In genomic region chrX:56727531-56727930, GRCh38 we compare ENCODE assay signal across 17 cellular contexts. TPM values are rescaled to one million over a fixed set of nuclear protein-coding genes. Genes with fewer than 3 reads are reported as not detected.
DNase-seq lines count a peak whose midpoint lies in the region; ATAC-seq, FAIRE-seq and TF ChIP-seq lines count a peak whose summit lies in the region.
"Had no signal": no experiment of that assay in that cellular context is flagged by ENCODE, and none has a peak within 500 bp of the region (broad histone marks: within the 10 kb centered on the region; RNA-seq: fewer than 3 reads in every experiment).

No MANE protein-coding gene starts in this region.

- peak overlapping the region; percentile 25 for H3K4me3 Mint-ChIP-seq in CD4-positive, alpha-beta T cell
- H3K4me3 Mint-ChIP-seq in activated CD4-positive, alpha-beta memory T cell treated with anti-CD3 and anti-CD28 coated beads, Interleukin-2, amount 10 ng/mL, durations not matched to agents 7 days and 5 days, result no peak overlapping the region
- H3K4me3 Mint-ChIP-seq in naive thymus-derived CD4-positive, alpha-beta T cell, result no peak overlapping the region
- H3K4me3 Mint-ChIP-seq: dendritic cell treated with granulocyte-macrophage colony-stimulating factor and Interleukin-4, amounts not matched to agents 40 ng/mL and 50 ng/mL, for 4 days had no signal

- no peaks in the 10 kb centered on the region for H3K27me3 ChIP-seq in CD4-positive, alpha-beta T cell (ENCODE audit: control insufficient read depth, insufficient read depth, low read length)
- no peaks in the 10 kb centered on the region for H3K27me3 ChIP-seq in naive thymus-derived CD4-positive, alpha-beta T cell (ENCODE audit: control insufficient read depth in 2 of 2, insufficient read depth in 2 of 2, low read length in 2 of 2)
- H3K27me3 ChIP-seq: body of pancreas, SJCRH30, stomach had no signal

- DNase-seq in CD4-positive, alpha-beta T cell, result no peak
- DNase-seq in GM12892 (ENCODE audit: insufficient read length) (no peak), lower leg skin (ENCODE audit: low spot score in 2 of 2) (no peak)
- no peak for DNase-seq in activated CD4-positive, alpha-beta memory T cell treated with anti-CD3 and anti-CD28 coated beads, Interleukin-2, amount 10 ng/mL, durations not matched to agents 7 days and 5 days
- no peak for DNase-seq in naive thymus-derived CD4-positive, alpha-beta T cell
- DNase-seq: activated CD8-positive, alpha-beta memory T cell treated with anti-CD3 and anti-CD28 coated beads, Interleukin-2, amount 50 U/mL, for 48 hours; activated naive CD8-positive, alpha-beta T cell treated with anti-CD3 and anti-CD28 coated beads, Interleukin-2, amount 10 ng/mL, durations not matched to agents 7 days and 5 days; body of pancreas; NCI-H1436; stimulated activated CD4-positive, alpha-beta T cell treated with anti-CD3 and anti-CD28 coated beads, Interleukin-2, amount 100 ng/mL, for 48 hours; stomach; trophoblast cell had no signal

- WGBS in lower leg skin, 2 donors, result 67 to 70% methylated on average over 3 of the region's 3 CpGs

- intact Hi-C loops in CD4-positive, alpha-beta T cell (cut with DNase I, micrococcal nuclease), result loop anchor here (5.0 kb wide), 2 partner anchors 160 to 165 kb away; partner anchors contain the start of gene UBQLN2 (in 1 of the 2)
- intact Hi-C loops in naive thymus-derived CD4-positive, alpha-beta T cell (cut with micrococcal nuclease), result loop anchor here (5.0 kb wide), 7 partner anchors 110 to 1835 kb away; partner anchors contain the start of genes KLF8 (in 1 of the 2) and RRAGB (in 1 of the 2)
- intact Hi-C loops in lower leg skin (cut with DNase I; ENCODE audit: low total_unique reads), result no loop called here

- no peak overlapping the region for H3K27ac ChIP-seq in CD4-positive, alpha-beta T cell (ENCODE audit: low read depth, low read length)
- H3K27ac ChIP-seq in naive thymus-derived CD4-positive, alpha-beta T cell (ENCODE audit: low read depth, low read length), result peak overlapping the region; percentile 95
- H3K27ac ChIP-seq: body of pancreas, SJCRH30, stomach had no signal

- TF ChIP-seq POLR2A in GM12892 (IDR thresholded peaks at IDR 0.05; ENCODE audit: low read depth, low read length), result no peak
- TF ChIP-seq POLR2A in lower leg skin (IDR thresholded peaks at IDR 0.05), result no peak

- no peaks in the 10 kb centered on the region for H3K9me3 Mint-ChIP-seq in CD4-positive, alpha-beta T cell
- H3K9me3 Mint-ChIP-seq in activated CD4-positive, alpha-beta memory T cell treated with anti-CD3 and anti-CD28 coated beads, Interleukin-2, amount 10 ng/mL, durations not matched to agents 7 days and 5 days, result no peaks in the 10 kb centered on the region
- peaks cover 0 to 3% (median 0%) of the 10 kb centered on the region in 11 donors for H3K9me3 Mint-ChIP-seq in naive thymus-derived CD4-positive, alpha-beta T cell
- H3K9me3 Mint-ChIP-seq: activated naive CD8-positive, alpha-beta T cell treated with anti-CD3 and anti-CD28 coated beads, Interleukin-2, amount 10 ng/mL, durations not matched to agents 7 days and 5 days; dendritic cell treated with granulocyte-macrophage colony-stimulating factor and Interleukin-4, amounts not matched to agents 40 ng/mL and 50 ng/mL, for 4 days; WTC11 had no signal

- H3K27me3 Mint-ChIP-seq in CD4-positive, alpha-beta T cell, result no peaks in the 10 kb centered on the region
- no peaks in the 10 kb centered on the region for H3K27me3 Mint-ChIP-seq in activated CD4-positive, alpha-beta memory T cell treated with anti-CD3 and anti-CD28 coated beads, Interleukin-2, amount 10 ng/mL, durations not matched to agents 7 days and 5 days
- H3K27me3 Mint-ChIP-seq in naive thymus-derived CD4-positive, alpha-beta T cell, result no peaks in the 10 kb centered on the region
- H3K27me3 Mint-ChIP-seq: activated naive CD8-positive, alpha-beta T cell treated with anti-CD3 and anti-CD28 coated beads, Interleukin-2, amount 10 ng/mL, durations not matched to agents 7 days and 5 days; dendritic cell treated with granulocyte-macrophage colony-stimulating factor and Interleukin-4, amounts not matched to agents 40 ng/mL and 50 ng/mL, for 4 days had no signal

- peak overlapping the region; percentile 92 for H3K27ac Mint-ChIP-seq in CD4-positive, alpha-beta T cell
- H3K27ac Mint-ChIP-seq in activated CD4-positive, alpha-beta memory T cell treated with anti-CD3 and anti-CD28 coated beads, Interleukin-2, amount 10 ng/mL, durations not matched to agents 7 days and 5 days, result peak overlapping the region; percentile 63
- peak overlapping the region in 7 of 9 donors; percentile 37 to 96 (median 94) for H3K27ac Mint-ChIP-seq in naive thymus-derived CD4-positive, alpha-beta T cell
- H3K27ac Mint-ChIP-seq: dendritic cell treated with granulocyte-macrophage colony-stimulating factor and Interleukin-4, amounts not matched to agents 40 ng/mL and 50 ng/mL, for 4 days; WTC11 had no signal

- H3K36me3 Mint-ChIP-seq in CD4-positive, alpha-beta T cell (ENCODE audit: low read depth), result peaks cover 10% of the 10 kb centered on the region
- peaks cover 5% of the 10 kb centered on the region for H3K36me3 Mint-ChIP-seq in activated CD4-positive, alpha-beta memory T cell treated with anti-CD3 and anti-CD28 coated beads, Interleukin-2, amount 10 ng/mL, durations not matched to agents 7 days and 5 days (ENCODE audit: low read depth)
- no peaks in the 10 kb centered on the region for H3K36me3 Mint-ChIP-seq in naive thymus-derived CD4-positive, alpha-beta T cell

- POLR2A ChIA-PET in CD4-positive, alpha-beta T cell (lab: Charles Lee), result interaction anchor here (2.6 kb wide), 1 partner anchor 446 kb away, joined by 7 read pairs; no protein-coding TSS in a partner anchor
- POLR2A ChIA-PET in activated CD4-positive, alpha-beta memory T cell treated with anti-CD3 and anti-CD28 coated beads, Interleukin-2, amount 10 ng/mL, durations not matched to agents 7 days and 5 days (lab: Charles Lee), result interaction anchor here (1.5 to 2.1 kb wide), 2 partner anchors 362 to 445 kb away, joined by 4 to 7 read pairs; no protein-coding TSS in a partner anchor
- POLR2A ChIA-PET in naive thymus-derived CD4-positive, alpha-beta T cell (lab: Charles Lee), result interaction anchor here (0.6 to 1.3 kb wide), 5 partner anchors 163 to 1202 kb away, joined by 3 to 4 read pairs (median 3); no protein-coding TSS in a partner anchor

- FAIRE-seq in GM12892 (lab: Jason Lieb, UNC), result peak; percentile 9

- no peaks in the 10 kb centered on the region for H3K36me3 ChIP-seq in naive thymus-derived CD4-positive, alpha-beta T cell (ENCODE audit: control insufficient read depth in 2 of 3, insufficient read depth in 3 of 3, low read length in 3 of 3)
- H3K36me3 ChIP-seq: SJCRH30, stomach had no signal

- ATAC-seq in CD4-positive, alpha-beta T cell (ENCODE audit: poor library complexity), result no peak
- ATAC-seq in naive thymus-derived CD4-positive, alpha-beta T cell, result no peak
- ATAC-seq in GM19023 (IDR thresholded peaks at IDR 0.05; ENCODE audit: unreplicated experiment) (no peak), GM19455 (IDR thresholded peaks at IDR 0.05; ENCODE audit: unreplicated experiment) (no peak)
- ATAC-seq: body of pancreas, WTC11 had no signal

- no peaks in the 10 kb centered on the region for H3K9me3 ChIP-seq in CD4-positive, alpha-beta T cell (ENCODE audit: control insufficient read depth, low read length)
- H3K9me3 ChIP-seq in naive thymus-derived CD4-positive, alpha-beta T cell (ENCODE audit: control insufficient read depth in 2 of 3, low read length in 3 of 3), result no peaks in the 10 kb centered on the region
- H3K9me3 ChIP-seq: body of pancreas, SJCRH30, stomach had no signal

- TF ChIP-seq CTCF in CD4-positive, alpha-beta T cell (IDR thresholded peaks at IDR 0.05), result no peak
- TF ChIP-seq CTCF in lower leg skin (IDR thresholded peaks at IDR 0.05), result no peak

- H3K4me3 ChIP-seq in naive thymus-derived CD4-positive, alpha-beta T cell (ENCODE audit: low read length), result no peak overlapping the region
- H3K4me3 ChIP-seq in lower leg skin (ENCODE audit: low read depth, poor library complexity, severe bottlenecking), result no peak overlapping the region
- H3K4me3 ChIP-seq: body of pancreas, SJCRH30, stomach had no signal

- CTCF ChIA-PET in CD4-positive, alpha-beta T cell (lab: Charles Lee), result interaction anchor here (0.9 to 2.4 kb wide), 5 partner anchors 11 to 447 kb away, joined by 3 to 17 read pairs (median 3); no protein-coding TSS in a partner anchor
- CTCF ChIA-PET in activated CD4-positive, alpha-beta memory T cell treated with anti-CD3 and anti-CD28 coated beads, Interleukin-2, amount 10 ng/mL, durations not matched to agents 7 days and 5 days (lab: Charles Lee), result interaction anchor here (0.7 to 5.4 kb wide), 8 partner anchors 30 to 1093 kb away, joined by 3 to 39 read pairs (median 4); no protein-coding TSS in a partner anchor
- CTCF ChIA-PET in naive thymus-derived CD4-positive, alpha-beta T cell (lab: Charles Lee), result interaction anchor here (0.7 to 4.7 kb wide), 8 partner anchors 15 to 490 kb away, joined by 3 to 121 read pairs (median 6); partner anchors contain the start of gene UBQLN2

- H3K4me1 Mint-ChIP-seq in CD4-positive, alpha-beta T cell (ENCODE audit: low read depth), result peaks cover 46% of the 10 kb centered on the region
- peaks cover 27% of the 10 kb centered on the region for H3K4me1 Mint-ChIP-seq in activated CD4-positive, alpha-beta memory T cell treated with anti-CD3 and anti-CD28 coated beads, Interleukin-2, amount 10 ng/mL, durations not matched to agents 7 days and 5 days
- H3K4me1 Mint-ChIP-seq in naive thymus-derived CD4-positive, alpha-beta T cell, result peaks cover 3 to 33% (median 29%) of the 10 kb centered on the region in 7 donors

- H3K4me1 ChIP-seq in naive thymus-derived CD4-positive, alpha-beta T cell (ENCODE audit: control insufficient read depth in 2 of 2, insufficient read depth in 2 of 2, low read length in 2 of 2), result peaks cover 0 to 3% of the 10 kb centered on the region in 2 donors
- H3K4me1 ChIP-seq: body of pancreas, SJCRH30 had no signal

RNA-seq across cellular contexts. Expression of gene NBDY, which starts 1.5 kb away (rescaled TPM):
- 10 to 100 TPM; 25.0 to 28.3 TPM for total RNA-seq in CD4-positive, alpha-beta T cell
- 31.4 TPM for polyA plus RNA-seq in GM12892 (2012; ENCODE audit: missing spikeins)
- total RNA-seq in activated CD4-positive, alpha-beta memory T cell treated with anti-CD3 and anti-CD28 coated beads, Interleukin-2, amount 10 ng/mL, durations not matched to agents 7 days and 5 days, result 10 to 100 TPM; 29.2 to 32.7 TPM
- total RNA-seq in naive thymus-derived CD4-positive, alpha-beta T cell, result 10 to 100 TPM; 24.9 to 45.8 (median 31.7) TPM
- polyA plus RNA-seq in naive thymus-derived CD4-positive, alpha-beta T cell, result 10 to 100 TPM; 56.5 to 91.5 TPM
- total RNA-seq in lower leg skin, result 10 to 100 TPM; 13.7 to 23.5 (median 16.6) TPM
